Comparison of ENCODE assay signal across 8 cellular contexts in genomic region chr3:102229062-102229655, GRCh38.
A peak's percentile ranks its signal among the peaks of the same experiment; 100 is the strongest.
DNase-seq lines count a peak whose midpoint lies in the region; ATAC-seq and TF ChIP-seq lines count a peak whose summit lies in the region.

No MANE protein-coding gene starts in this region.

- H3K4me3 ChIP-seq in astrocyte of the cerebellum (ENCODE audit: low read depth, low read length) (no peak overlapping the region), spleen (no peak overlapping the region)

- H3K9me3 ChIP-seq in spleen: no peaks in the 10 kb centered on the region

- DNase-seq in NCI-H2029 (lab: John Stamatoyannopoulos, UW) (peak; percentile 62), T-helper 9 cell (peak; percentile 58), astrocyte of the cerebellum (ENCODE audit: low read depth) (peak; percentile 62), iPS DF 19.7 (ENCODE audit: low read depth, low spot score) (peak; percentile 38), spleen (no peak)

- H3K27me3 ChIP-seq in spleen (replicated peaks in 1 of 7): peaks cover 0 to 4% (median 0%) of the 10 kb centered on the region in 7 donors

- no peaks in the 10 kb centered on the region for H3K36me3 ChIP-seq in spleen

- 26 to 31% (median 30%) methylated on average over 7 of the region's 7 CpGs for WGBS in spleen, 5 donors

- H3K27ac ChIP-seq in spleen: no peak overlapping the region

- H3K4me1 ChIP-seq in spleen: peaks cover 0 to 43% (median 17%) of the 10 kb centered on the region in 6 donors

- ATAC-seq in HG02840 (IDR thresholded peaks at IDR 0.05; ENCODE audit: low FRiP score, unreplicated experiment) (peak; percentile 53), HG02970 (IDR thresholded peaks at IDR 0.05; ENCODE audit: low FRiP score, unreplicated experiment) (no peak)

- in situ Hi-C loops in astrocyte of the cerebellum (cut with HindIII; ENCODE audit: low sequenced_read_pairs): loop anchor here (10.0 kb wide), 1 partner anchor 306 kb away; no protein-coding TSS in a partner anchor

- intact Hi-C loops in spleen (cut with DNase I; ENCODE audit: low total_unique reads): loop anchor here (5.0 kb wide), 1 partner anchor 308 kb away; no protein-coding TSS in a partner anchor

- peak; percentile 93 for TF ChIP-seq CTCF in GM12873 (IDR thresholded peaks at IDR 0.05; ENCODE audit: insufficient read depth, low read depth, low read length, missing control alignments)
- peak; percentile 95 for TF ChIP-seq CTCF in astrocyte of the cerebellum (IDR thresholded peaks at IDR 0.05; ENCODE audit: low read depth, low read length, missing control alignments)
- peak; percentile 87 to 95 (median 92) for TF ChIP-seq CTCF in spleen (IDR thresholded peaks at IDR 0.05 in 8 of 11, conservative IDR thresholded peaks at IDR 0.05 in 3 of 11)

- TF ChIP-seq POLR2A in spleen (IDR thresholded peaks at IDR 0.05): no peak
